8 cellular contexts compared by ENCODE assay signal in genomic region chr18:28458751-28459150, GRCh38.
"Had no signal": no experiment of that assay in that cellular context is flagged by ENCODE, and none has a peak within 500 bp of the region (broad histone marks: within the 10 kb centered on the region; RNA-seq: fewer than 3 reads in every experiment).

No MANE protein-coding gene starts in this region.

- H3K4me1 ChIP-seq: HAP-1 had no signal

- H3K9me3 ChIP-seq: HAP-1 had no signal

- H3K36me3 ChIP-seq: HAP-1 had no signal

- ATAC-seq: HCT116 had no signal

- H2AFZ ChIP-seq: GM23248 had no signal

- FAIRE-seq: HTR-8/SVneo had no signal

- H3K27ac ChIP-seq: GM23248 had no signal

- H3K4me3 ChIP-seq: GM23248, HAP-1 had no signal

- H3K9ac ChIP-seq: GM23248 had no signal

- DNase-seq: GM23248, GOT3, H7, HFFc6, KBM-7 had no signal
